ENCODE assay signal across 12 cellular contexts in genomic region chr10:3866347-3866746, GRCh38.
A peak's percentile ranks its signal among the peaks of the same experiment; 100 is the strongest.
DNase-seq lines count a peak whose midpoint lies in the region; ATAC-seq, FAIRE-seq and TF ChIP-seq lines count a peak whose summit lies in the region.
"Had no signal": no experiment of that assay in that cellular context is flagged by ENCODE, and none has a peak within 500 bp of the region (broad histone marks: within the 10 kb centered on the region; RNA-seq: fewer than 3 reads in every experiment).

No MANE protein-coding gene starts in this region.

- H2BK20ac ChIP-seq in H1 (ENCODE audit: low read length): no peak overlapping the region

- H3K4me3 ChIP-seq in OCI-LY3 (ENCODE audit: low read length) (0 out of 2 replicates have a peak overlapping the region, but pooled peaks have one; percentile 3), H1 (ENCODE audit: extremely low read depth in 1 of 4, insufficient read depth in 2 of 4, low read depth in 3 of 4, low read length in 4 of 4) (no peak overlapping the region)
- H3K4me3 ChIP-seq: upper lobe of right lung had no signal

- H3K4me2 ChIP-seq in OCI-LY3 (ENCODE audit: low read length) (peak overlapping the region; percentile 45), H1 (ENCODE audit: insufficient read depth in 1 of 2, low read depth in 2 of 2, low read length in 2 of 2) (no peak overlapping the region)

- no peak for TF ChIP-seq EP300 in H1 (IDR thresholded peaks at IDR 0.05; ENCODE audit: borderline replicate concordance in 1 of 2, low read depth in 2 of 2, low read length in 2 of 2)

- H2BK15ac ChIP-seq in H1 (ENCODE audit: low read length): no peak overlapping the region

- H3K27me3 ChIP-seq in OCI-LY3 (ENCODE audit: low read depth, low read length): no peaks in the 10 kb centered on the region
- no peaks in the 10 kb centered on the region for H3K27me3 ChIP-seq in H1 (replicated peaks in 1 of 4; ENCODE audit: control insufficient read depth in 3 of 4, extremely low read depth in 1 of 4, insufficient read depth in 3 of 4, low read length in 3 of 4)
- H3K27me3 ChIP-seq: upper lobe of right lung had no signal

- no peaks in the 10 kb centered on the region for H3K23me2 ChIP-seq in H1 (ENCODE audit: low read depth, low read length)

- H4K5ac ChIP-seq in H1 (ENCODE audit: insufficient read length, low read depth, low read length): no peak overlapping the region

- peaks cover 44% of the 10 kb centered on the region for H3K4me1 ChIP-seq in OCI-LY3 (ENCODE audit: low read length)
- H3K4me1 ChIP-seq in H1 (replicated peaks in 1 of 4; ENCODE audit: control insufficient read depth in 3 of 4, insufficient read depth in 4 of 4, low read length in 3 of 4): no peaks in the 10 kb centered on the region

- no peaks in the 10 kb centered on the region for H4K20me1 ChIP-seq in OCI-LY3 (ENCODE audit: insufficient read depth, low read length)
- no peaks in the 10 kb centered on the region for H4K20me1 ChIP-seq in H1 (replicated peaks in 1 of 2; ENCODE audit: control insufficient read depth in 1 of 2, insufficient read depth in 2 of 2, low read length in 2 of 2)

- H3K23ac ChIP-seq in H1 (ENCODE audit: insufficient read length): no peak overlapping the region

- H3K79me2 ChIP-seq in OCI-LY3 (ENCODE audit: low read length): no peaks in the 10 kb centered on the region
- H3K79me2 ChIP-seq in H1 (ENCODE audit: control insufficient read depth in 1 of 2, insufficient read depth in 2 of 2, low read length in 2 of 2): no peaks in the 10 kb centered on the region

- H2AFZ ChIP-seq in OCI-LY3 (ENCODE audit: low read depth, low read length) (peak overlapping the region; percentile 29; the same call in 1 of the 2 replicates), H1 (ENCODE audit: low read length) (0 out of 2 replicates have a peak overlapping the region, but pooled peaks have one; percentile 51)

- TF ChIP-seq CTCF in OCI-LY3 (IDR thresholded peaks at IDR 0.05; ENCODE audit: low read depth, low read length) (no peak), H1 (IDR thresholded peaks at IDR 0.05; ENCODE audit: control extremely low read depth in 1 of 3, insufficient read depth in 1 of 3, low read depth in 1 of 3, low read length in 3 of 3) (no peak)

- FAIRE-seq in H1 (lab: Jason Lieb, UNC): no peak

- H3K9me3 ChIP-seq in OCI-LY3 (ENCODE audit: insufficient read depth, low read length): no peaks in the 10 kb centered on the region
- no peaks in the 10 kb centered on the region for H3K9me3 ChIP-seq in H1 (ENCODE audit: insufficient read depth in 2 of 2, low read depth in 1 of 2, low read length in 1 of 2)
- H3K9me3 ChIP-seq: upper lobe of right lung had no signal

- no peak overlapping the region for H3K4ac ChIP-seq in H1 (replicated peaks; ENCODE audit: insufficient read length, low read depth, low read length)

- WGBS in H1 (ENCODE audit: extremely low coverage in 1 of 2, insufficient coverage in 1 of 2, insufficient read length in 1 of 2, insufficient replicate concordance in 2 of 2, low coverage in 1 of 2, low lambda C conversion rate in 2 of 2, missing lambda C conversion rate in 1 of 2), 2 experiments: 92% methylated on average over 3 of the region's 3 CpGs; no CpG with 5 or more reads in 1 of the 2 experiments

- TF ChIP-seq POLR2A in GM18505 (IDR thresholded peaks at IDR 0.05; ENCODE audit: borderline replicate concordance, extremely low read depth, insufficient read depth, insufficient read length) (no peak), H1 (IDR thresholded peaks at IDR 0.05; ENCODE audit: control extremely low read depth in 1 of 2, low read depth in 2 of 2, low read length in 2 of 2) (no peak)

- ATAC-seq in GM18505 (IDR thresholded peaks at IDR 0.05; ENCODE audit: unreplicated experiment) (peak; percentile 41), GM21390 (IDR thresholded peaks at IDR 0.05; ENCODE audit: unreplicated experiment) (peak; percentile 45), GM19397 (IDR thresholded peaks at IDR 0.05; ENCODE audit: unreplicated experiment) (no peak)
- ATAC-seq: left lobe of liver, upper lobe of right lung had no signal

- H3K9ac ChIP-seq in OCI-LY3 (ENCODE audit: low read length) (no peak overlapping the region), H1 (replicated peaks in 1 of 4; ENCODE audit: extremely low read depth in 1 of 4, low read depth in 3 of 4, low read length in 3 of 4) (no peak overlapping the region; a peak in 1 of 7 replicates)

- POLR2A ChIA-PET in H1 (lab: Charles Lee; ENCODE audit: partially characterized antibody): interaction anchor here (0.9 kb wide), 1 partner anchor 10 kb away, joined by 3 read pairs; no protein-coding TSS in a partner anchor

- no peak overlapping the region for H2BK120ac ChIP-seq in H1 (replicated peaks; ENCODE audit: low read depth, low read length)

- H2BK5ac ChIP-seq in H1 (ENCODE audit: low read depth, low read length): no peak overlapping the region

- H3K36me3 ChIP-seq in OCI-LY3 (replicated peaks; ENCODE audit: low read depth, low read length) (no peaks in the 10 kb centered on the region), H1 (ENCODE audit: control insufficient read depth in 2 of 4, insufficient read depth in 4 of 4, low read length in 3 of 4) (no peaks in the 10 kb centered on the region)
- H3K36me3 ChIP-seq: upper lobe of right lung had no signal

- H4K91ac ChIP-seq in H1 (replicated peaks; ENCODE audit: insufficient read length, low read length): no peak overlapping the region

- no peak overlapping the region for H3K56ac ChIP-seq in H1 (replicated peaks; ENCODE audit: insufficient read length, low read depth, low read length)

- DNase-seq in H1 (ENCODE audit: low read depth in 1 of 2, low spot score in 2 of 2): no peak
- no peak for DNase-seq in NAMALWA (ENCODE audit: low spot score)
- DNase-seq in DMS53 treated with DMSO at 0.1 percent for 48 hours (lab: John Stamatoyannopoulos, UW; ENCODE audit: unreplicated experiment): no peak
- no peak for DNase-seq in activated gamma-delta T cell treated with Interleukin-2 at 50 U/mL for 16 hours
- DNase-seq: head of caudate nucleus, T-helper 9 cell, upper lobe of right lung had no signal

- H3K18ac ChIP-seq in H1 (ENCODE audit: extremely low read depth, low read length): no peak overlapping the region

- no peak overlapping the region for H2AK5ac ChIP-seq in H1 (ENCODE audit: low read depth, low read length)

- no peak overlapping the region for H3K27ac ChIP-seq in OCI-LY3 (ENCODE audit: low read length)
- H3K27ac ChIP-seq in H1 (ENCODE audit: low read depth, low read length): no peak overlapping the region
- H3K27ac ChIP-seq: upper lobe of right lung had no signal

- no peak for TF ChIP-seq RAD21 in H1 (IDR thresholded peaks at IDR 0.05 in 1 of 2, conservative IDR thresholded peaks at IDR 0.05 in 1 of 2; ENCODE audit: low read depth in 2 of 2, low read length in 2 of 2)

- no peak overlapping the region for H4K8ac ChIP-seq in H1 (ENCODE audit: extremely low read depth, insufficient read depth, low read length)

- H2BK12ac ChIP-seq in H1 (ENCODE audit: low read depth, low read length): no peak overlapping the region

- CTCF ChIA-PET in H1 (lab: Charles Lee; ENCODE audit: partially characterized antibody): interaction anchor here (0.6 to 1.6 kb wide), 3 partner anchors 8 to 788 kb away, joined by 3 to 4 read pairs (median 3); no protein-coding TSS in a partner anchor

- no peak overlapping the region for H3K14ac ChIP-seq in H1 (ENCODE audit: insufficient read length)

- H3K79me1 ChIP-seq in H1 (ENCODE audit: low read depth, low read length): no peaks in the 10 kb centered on the region

TF ChIP-seq in H1, 55 proteins besides CTCF, POLR2A, EP300 and RAD21:
- TF ChIP-seq RXRA (IDR thresholded peaks at IDR 0.05; ENCODE audit: insufficient read depth, low read depth, low read length) (no peak), RNF2 (IDR thresholded peaks at IDR 0.05; ENCODE audit: borderline replicate concordance, low read depth, low read length, missing control alignments, poor library complexity, severe bottlenecking) (no peak), HDAC6 (IDR thresholded peaks at IDR 0.05; ENCODE audit: low read depth, low read length) (no peak), TAF7 (optimal IDR thresholded peaks at IDR 0.05; ENCODE audit: borderline replicate concordance, low read depth, low read length) (no peak), SIN3A (conservative IDR thresholded peaks at IDR 0.05 in 1 of 2, IDR thresholded peaks at IDR 0.05 in 1 of 2; ENCODE audit: low read depth in 1 of 2, low read length in 2 of 2) (no peak)
- TF ChIP-seq, protein P1, sequence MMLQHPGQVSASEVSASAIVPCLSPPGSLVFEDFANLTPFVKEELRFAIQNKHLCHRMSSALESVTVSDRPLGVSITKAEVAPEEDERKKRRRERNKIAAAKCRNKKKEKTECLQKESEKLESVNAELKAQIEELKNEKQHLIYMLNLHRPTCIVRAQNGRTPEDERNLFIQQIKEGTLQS (IDR thresholded peaks at IDR 0.05; ENCODE audit: insufficient read depth, low read depth, low read length): no peak
